19 cellular contexts compared by ENCODE assay signal in genomic region chr6:44696099-44696498, GRCh38.
A peak's percentile ranks its signal among the peaks of the same experiment; 100 is the strongest.
DNase-seq lines count a peak whose midpoint lies in the region; ATAC-seq and TF ChIP-seq lines count a peak whose summit lies in the region.
"Had no signal": no experiment of that assay in that cellular context is flagged by ENCODE, and none has a peak within 500 bp of the region (broad histone marks: within the 10 kb centered on the region; RNA-seq: fewer than 3 reads in every experiment).

No MANE protein-coding gene starts in this region.

- H3K9me3 ChIP-seq in SJSA1 (replicated peaks) (no peaks in the 10 kb centered on the region), smooth muscle cell (replicated peaks; ENCODE audit: low read depth) (no peaks in the 10 kb centered on the region)
- H3K9me3 ChIP-seq: pancreas, Peyer's patch had no signal

- 31% methylated on average over 1 of the region's 1 CpG for WGBS in smooth muscle cell (ENCODE audit: low lambda C conversion rate)

- no peak overlapping the region for H2AFZ ChIP-seq in smooth muscle cell (ENCODE audit: low read depth)

- H3K4me1 ChIP-seq in SJSA1 (replicated peaks) (peaks cover 10% of the 10 kb centered on the region), smooth muscle cell (ENCODE audit: low read depth) (no peaks in the 10 kb centered on the region)
- H3K4me1 ChIP-seq: pancreas, Peyer's patch had no signal

- no peak overlapping the region for H3K4me3 ChIP-seq in SJSA1
- no peak overlapping the region for H3K4me3 ChIP-seq in fibroblast of mammary gland (ENCODE audit: control insufficient read depth, low read depth, low read length)
- H3K4me3 ChIP-seq in smooth muscle cell, result no peak overlapping the region
- H3K4me3 ChIP-seq: cardiac muscle cell, pancreas, Peyer's patch had no signal

- H3K9ac ChIP-seq in smooth muscle cell (ENCODE audit: low read depth), result peak overlapping the region; percentile 40

- H4K20me1 ChIP-seq in smooth muscle cell (ENCODE audit: low read depth), result no peaks in the 10 kb centered on the region

- H3K27me3 ChIP-seq in SJSA1 (replicated peaks) (no peaks in the 10 kb centered on the region), smooth muscle cell (ENCODE audit: low read depth) (no peaks in the 10 kb centered on the region)
- H3K27me3 ChIP-seq: cardiac muscle cell, pancreas, Peyer's patch had no signal

- peak overlapping the region; percentile 18 for H3K4me2 ChIP-seq in smooth muscle cell

- TF ChIP-seq CTCF in fibroblast of mammary gland (conservative IDR thresholded peaks at IDR 0.05; ENCODE audit: control insufficient read depth, insufficient read depth, low read depth, low read length) (no peak), smooth muscle cell (IDR thresholded peaks at IDR 0.05; ENCODE audit: borderline replicate concordance, insufficient read depth, poor library complexity, severe bottlenecking) (no peak)

- peak; percentile 73 for DNase-seq in GM04503 (ENCODE audit: low read depth)
- peak; percentile 32 to 44 for DNase-seq in SJSA1 (ENCODE audit: low read depth in 1 of 2, low spot score in 2 of 2)
- peak; percentile 85 for DNase-seq in fibroblast of mammary gland (ENCODE audit: low read depth)
- no peak for DNase-seq in smooth muscle cell (lab: John Stamatoyannopoulos, UW; ENCODE audit: unreplicated experiment)
- no peak for DNase-seq in activated gamma-delta T cell (lab: John Stamatoyannopoulos, UW)
- DNase-seq: activated CD8-positive, alpha-beta memory T cell treated with anti-CD3 and anti-CD28 coated beads, Interleukin-2, amount 50 U/mL, for 4 hours; activated naive CD4-positive, alpha-beta T cell treated with anti-CD3 and anti-CD28 coated beads for 36 hours; CD4-positive, CD25-positive, alpha-beta regulatory T cell; glutamatergic neuron; midbrain; NCI-H2081; NCI-H748 treated with DMSO at 0.1 percent for 48 hours; pancreas; Peyer's patch; stimulated activated naive CD8-positive, alpha-beta T cell treated with anti-CD3 and anti-CD28 coated beads, Interleukin-15, Interleukin-2, amounts not matched to agents 100 U/mL and 50 U/mL, for 24 hours had no signal

- H3K27ac ChIP-seq in SJSA1 (peak overlapping the region; percentile 9; the same call in 1 of the 2 replicates), smooth muscle cell (ENCODE audit: low read depth) (peak overlapping the region; percentile 81)
- H3K27ac ChIP-seq: cardiac muscle cell, pancreas, Peyer's patch had no signal

- no peaks in the 10 kb centered on the region for H3K79me2 ChIP-seq in smooth muscle cell (ENCODE audit: low read depth)

- peaks cover 7% of the 10 kb centered on the region for H3F3A ChIP-seq in smooth muscle cell (ENCODE audit: low read depth)

- no peak for ATAC-seq in GM21717 (IDR thresholded peaks at IDR 0.05; ENCODE audit: unreplicated experiment)
- no peak for ATAC-seq in GM19351 (IDR thresholded peaks at IDR 0.05; ENCODE audit: unreplicated experiment)
- ATAC-seq: activated CD4-positive, CD25-positive, alpha-beta regulatory T cell treated with anti-CD3 and anti-CD28 coated beads, Interleukin-2, amount 50 U/mL, for 24 hours; pancreas; stimulated activated naive CD8-positive, alpha-beta T cell treated with anti-CD3 and anti-CD28 coated beads, Interleukin-15, Interleukin-2, amounts not matched to agents 100 U/mL and 50 U/mL, for 24 hours had no signal

- H3K36me3 ChIP-seq in SJSA1, result no peaks in the 10 kb centered on the region
- no peaks in the 10 kb centered on the region for H3K36me3 ChIP-seq in smooth muscle cell (ENCODE audit: low read depth)
- H3K36me3 ChIP-seq: cardiac muscle cell, pancreas, Peyer's patch had no signal

Comparison
In these comparisons a context has a peak if more than half of its experiments do, and no peak if none do; other contexts are left out.
1. DNase-seq: peak in GM04503 (single experiment), SJSA1 (2 of 2) and fibroblast of mammary gland (single experiment); none in smooth muscle cell (single experiment) and activated gamma-delta T cell (single experiment).